8 cellular contexts compared by ENCODE assay signal in genomic region chr15:77617507-77618285, GRCh38. TPM values are rescaled to one million over a fixed set of nuclear protein-coding genes. Genes with fewer than 3 reads are reported as not detected.
DNase-seq lines count a peak whose midpoint lies in the region; ATAC-seq and TF ChIP-seq lines count a peak whose summit lies in the region.

No MANE protein-coding gene starts in this region.

- H3K4me3 Mint-ChIP-seq in Caco-2 (ENCODE audit: unreplicated experiment): no peak overlapping the region
- H3K4me3 Mint-ChIP-seq in CD4-positive, alpha-beta memory T cell: no peak overlapping the region

- H3K27me3 Mint-ChIP-seq in Caco-2 (ENCODE audit: insufficient read depth, unreplicated experiment): no peaks in the 10 kb centered on the region
- peaks cover 0 to 2% of the 10 kb centered on the region in 2 donors for H3K27me3 Mint-ChIP-seq in CD4-positive, alpha-beta memory T cell

- peaks cover 7% of the 10 kb centered on the region for H3K4me1 Mint-ChIP-seq in Caco-2 (ENCODE audit: low read depth, unreplicated experiment)
- no peaks in the 10 kb centered on the region for H3K4me1 Mint-ChIP-seq in CD4-positive, alpha-beta memory T cell

- H3K36me3 Mint-ChIP-seq in Caco-2 (ENCODE audit: insufficient read depth, unreplicated experiment): no peaks in the 10 kb centered on the region
- H3K36me3 Mint-ChIP-seq in CD4-positive, alpha-beta memory T cell: no peaks in the 10 kb centered on the region

- DNase-seq in Caco-2 (peak in 1 of 2 experiments; percentile 41), SKM-1 treated with dmso at 0.1 percent for 144 hours (lab: John Stamatoyannopoulos, UW; ENCODE audit: unreplicated experiment) (peak; percentile 30), kidney tubule cell (ENCODE audit: low spot score) (peak; percentile 58), MG63 (no peak)
- DNase-seq in CD4-positive, alpha-beta memory T cell: no peak

- intact Hi-C loops in Caco-2 (cut with micrococcal nuclease; ENCODE audit: unreplicated experiment): no loop called here
- intact Hi-C loops in CD4-positive, alpha-beta memory T cell (cut with micrococcal nuclease): no loop called here

- H3K27ac Mint-ChIP-seq in Caco-2 (ENCODE audit: unreplicated experiment): no peak overlapping the region
- no peak overlapping the region for H3K27ac Mint-ChIP-seq in CD4-positive, alpha-beta memory T cell

- no peak for ATAC-seq in GM21786 (IDR thresholded peaks at IDR 0.05; ENCODE audit: unreplicated experiment)
- ATAC-seq in GM18520 (IDR thresholded peaks at IDR 0.05; ENCODE audit: unreplicated experiment): no peak

- H3K4me3 ChIP-seq in Caco-2 (ENCODE audit: low read depth, low read length) (no peak overlapping the region), HEK293 (ENCODE audit: low read depth, low read length) (no peak overlapping the region), MG63 (no peak overlapping the region)
- no peak overlapping the region for H3K4me3 ChIP-seq in CD4-positive, alpha-beta memory T cell (ENCODE audit: low read length in 2 of 2)

- H3K36me3 ChIP-seq in Caco-2 (ENCODE audit: control insufficient read depth, insufficient read depth, low read length): no peaks in the 10 kb centered on the region
- H3K36me3 ChIP-seq in HEK293 (ENCODE audit: control insufficient read depth in 2 of 2, insufficient read depth in 1 of 2, low read length in 2 of 2): peaks cover 0 to 19% of the 10 kb centered on the region in 2 experiments; a peak in 1 of 3 replicates
- H3K36me3 ChIP-seq in MG63: no peaks in the 10 kb centered on the region
- H3K36me3 ChIP-seq in CD4-positive, alpha-beta memory T cell (ENCODE audit: insufficient read depth, low read length): no peaks in the 10 kb centered on the region

- CTCF ChIA-PET in Caco-2 (lab: Charles Lee): interaction anchor here (0.6 to 1.4 kb wide), 10 partner anchors 9 to 238 kb away, joined by 3 to 13 read pairs (median 4); partner anchors contain the start of gene LINGO1
- CTCF ChIA-PET in HEK293 (lab: Yijun Ruan, JAX): interaction anchor here (0.5 to 4.9 kb wide), 33 partner anchors 10 to 1018 kb away, joined by 3 to 77 read pairs (median 4); partner anchors contain the start of gene LINGO1
- CTCF ChIA-PET in CD4-positive, alpha-beta memory T cell (lab: Charles Lee; ENCODE audit: partially characterized antibody): interaction anchor here (1.0 to 1.1 kb wide), 2 partner anchors 11 to 16 kb away, joined by 3 read pairs; no protein-coding TSS in a partner anchor

- H3K4me1 ChIP-seq in Caco-2 (peaks cover 11% of the 10 kb centered on the region), HEK293 (ENCODE audit: control insufficient read depth, insufficient read depth, low read length) (no peaks in the 10 kb centered on the region)
- no peaks in the 10 kb centered on the region for H3K4me1 ChIP-seq in CD4-positive, alpha-beta memory T cell (ENCODE audit: insufficient read depth, low read length)

- POLR2A ChIA-PET in Caco-2 (lab: Charles Lee) (no interaction called here), HEK293 (lab: Yijun Ruan, JAX) (no interaction called here)
- POLR2A ChIA-PET in CD4-positive, alpha-beta memory T cell (lab: Charles Lee; ENCODE audit: partially characterized antibody): no interaction called here

- no TSS peak for BruUV-seq in Caco-2 (replicated peaks; lab: Mats Ljungman, UMichigan)

- no peak overlapping the region for H3K27ac ChIP-seq in HEK293 (ENCODE audit: extremely low read depth, low read depth, low read length)
- H3K27ac ChIP-seq in CD4-positive, alpha-beta memory T cell (ENCODE audit: low read depth, low read length): no peak overlapping the region

- no peaks in the 10 kb centered on the region for H3K9me3 Mint-ChIP-seq in Caco-2 (ENCODE audit: unreplicated experiment)
- H3K9me3 Mint-ChIP-seq in CD4-positive, alpha-beta memory T cell: peaks cover 0 to 2% (median 0%) of the 10 kb centered on the region in 8 donors

- H3K9me3 ChIP-seq in Caco-2: no peaks in the 10 kb centered on the region
- H3K9me3 ChIP-seq in HEK293 (ENCODE audit: control insufficient read depth, insufficient read depth, low read depth, low read length): no peaks in the 10 kb centered on the region
- no peaks in the 10 kb centered on the region for H3K9me3 ChIP-seq in MG63
- H3K9me3 ChIP-seq in CD4-positive, alpha-beta memory T cell (ENCODE audit: control insufficient read depth in 1 of 2, low read length in 2 of 2): no peaks in the 10 kb centered on the region

- H3K27me3 ChIP-seq in Caco-2 (replicated peaks; ENCODE audit: control insufficient read depth, insufficient read depth, low read length) (no peaks in the 10 kb centered on the region), MG63 (no peaks in the 10 kb centered on the region)
- H3K27me3 ChIP-seq in CD4-positive, alpha-beta memory T cell (ENCODE audit: insufficient read depth, low read length): no peaks in the 10 kb centered on the region

- TF ChIP-seq CTCF in Caco-2 (IDR thresholded peaks at IDR 0.05; ENCODE audit: insufficient read depth in 1 of 2, low read depth in 1 of 2, low read length in 1 of 2, severe bottlenecking in 1 of 2, unreplicated experiment in 1 of 2) (peak; percentile 28 to 55), HEK293 (tag by site-specific recombination; IDR thresholded peaks at IDR 0.05) (0 out of 2 replicates have a peak, but pooled peaks have one; percentile 43)

TF ChIP-seq in HEK293, 187 proteins besides CTCF, POLR2A, EP300 and RAD21:
- TF ChIP-seq ZNF560 (tag by site-specific recombination; IDR thresholded peaks at IDR 0.05; ENCODE audit: borderline replicate concordance): no peak
- no peak for TF ChIP-seq ZNF488 (tag by site-specific recombination; IDR thresholded peaks at IDR 0.05)
- TF ChIP-seq ZBTB6 (tag by site-specific recombination; IDR thresholded peaks at IDR 0.05): no peak
- peak; percentile 43; the same call in 1 of the 2 replicates for TF ChIP-seq ZBTB17 (tag by site-specific recombination; IDR thresholded peaks at IDR 0.05)
- no peak for TF ChIP-seq ZNF792 (tag by site-specific recombination; IDR thresholded peaks at IDR 0.05)
- peak; percentile 55; the same call in 1 of the 2 replicates for TF ChIP-seq ZNF341 (tag by site-specific recombination; IDR thresholded peaks at IDR 0.05; ENCODE audit: low read depth)

RNA-seq across cellular contexts. Expression of gene LINGO1, which starts 15.0 kb away (rescaled TPM):
- 1.3 and 1.4 TPM in 2 replicates for total RNA-seq in Caco-2 (2022)
- 0.44 TPM in 1 of 2 replicates, not detected in the other for total RNA-seq in MG63 (2014; rRNA removed; shearing (Covaris generic); ENCODE audit: low replicate concordance)
- total RNA-seq in CD4-positive, alpha-beta memory T cell: not detected
- polyA plus RNA-seq in CD4-positive, alpha-beta memory T cell: not detected

Comparison
In these comparisons a context has a peak if more than half of its experiments do, and no peak if none do; other contexts are left out.
1. DNase-seq: peak in SKM-1 treated with dmso at 0.1 percent for 144 hours (single experiment) and kidney tubule cell (single experiment); none in MG63 (single experiment) and CD4-positive, alpha-beta memory T cell (0 of 5).